ENCODE assay signal across 7 cellular contexts in the genomic region with DNA sequence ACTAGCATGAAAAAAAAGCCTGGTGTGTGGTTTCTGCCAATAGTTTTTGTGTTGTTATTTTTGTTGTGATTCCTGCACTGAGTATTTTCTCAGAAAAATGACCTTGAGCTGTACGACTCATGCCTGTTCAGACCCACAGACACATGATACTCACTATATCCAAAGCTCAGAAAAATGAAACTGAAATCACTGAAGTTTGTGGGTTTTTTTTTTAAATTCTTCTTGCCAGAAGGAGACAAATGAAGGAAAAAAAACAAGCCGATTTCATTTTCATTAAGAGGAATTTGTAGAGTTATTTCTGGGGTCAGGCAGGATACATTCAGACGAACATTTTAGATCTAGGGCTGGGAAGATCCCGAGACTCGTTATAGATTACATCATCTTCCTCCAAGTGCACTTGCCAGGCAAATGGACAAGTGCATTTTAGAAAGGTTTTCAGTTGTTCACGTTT.
DNase-seq lines count a peak whose midpoint lies in the region; ATAC-seq, FAIRE-seq and TF ChIP-seq lines count a peak whose summit lies in the region.

No MANE protein-coding gene starts in this region.

- no peak overlapping the region for H4K5ac ChIP-seq in H1 (ENCODE audit: insufficient read length, low read depth, low read length)

- no peaks in the 10 kb centered on the region for H3K23me2 ChIP-seq in H1 (ENCODE audit: low read depth, low read length)

- TF ChIP-seq EP300 in H1 (IDR thresholded peaks at IDR 0.05; ENCODE audit: borderline replicate concordance in 1 of 2, low read depth in 2 of 2, low read length in 2 of 2), result no peak

- ATAC-seq in GM19023 (IDR thresholded peaks at IDR 0.05; ENCODE audit: unreplicated experiment), result no peak
- ATAC-seq in GM18517 (IDR thresholded peaks at IDR 0.05; ENCODE audit: unreplicated experiment), result no peak

- TF ChIP-seq POLR2A in H1 (IDR thresholded peaks at IDR 0.05; ENCODE audit: control extremely low read depth in 1 of 2, low read depth in 2 of 2, low read length in 2 of 2), result no peak

- H2BK12ac ChIP-seq in H1 (ENCODE audit: low read depth, low read length) (0 out of 2 replicates have a peak overlapping the region, but pooled peaks have one; percentile 5), trophoblast cell (ENCODE audit: low read length) (no peak overlapping the region)

- CTCF ChIA-PET in H1 (lab: Charles Lee; ENCODE audit: partially characterized antibody), result interaction anchor here (1.3 to 6.2 kb wide), 4 partner anchors 14 to 127 kb away, joined by 3 to 98 read pairs (median 15); no protein-coding TSS in a partner anchor

- DNase-seq in GM19239 (ENCODE audit: insufficient read length, low spot score) (no peak), NCI-H460 (ENCODE audit: extremely low read depth, low read depth) (peak; percentile 58), H1 (ENCODE audit: low read depth in 1 of 2, low spot score in 2 of 2) (no peak), trophoblast cell (no peak)

- H4K20me1 ChIP-seq in H1 (replicated peaks in 1 of 2; ENCODE audit: control insufficient read depth in 1 of 2, insufficient read depth in 2 of 2, low read length in 2 of 2), result peaks cover 0 to 2% of the 10 kb centered on the region in 2 experiments

- H3K36me3 ChIP-seq in H1 (ENCODE audit: control insufficient read depth in 2 of 4, insufficient read depth in 4 of 4, low read length in 3 of 4), result no peaks in the 10 kb centered on the region
- H3K36me3 ChIP-seq in skeletal muscle satellite cell (ENCODE audit: insufficient read depth, low read length), result no peaks in the 10 kb centered on the region
- H3K36me3 ChIP-seq in trophoblast cell (ENCODE audit: control insufficient read depth in 1 of 2, insufficient read depth in 2 of 2, low read length in 2 of 2), result no peaks in the 10 kb centered on the region

- H2BK120ac ChIP-seq in H1 (replicated peaks; ENCODE audit: low read depth, low read length) (no peak overlapping the region), trophoblast cell (ENCODE audit: insufficient read depth, low read length, poor library complexity) (no peak overlapping the region)

- H3K27ac ChIP-seq in H1 (ENCODE audit: low read depth, low read length) (no peak overlapping the region), trophoblast cell (ENCODE audit: low read depth, low read length) (no peak overlapping the region)

- no peak overlapping the region for H3K4ac ChIP-seq in H1 (replicated peaks; ENCODE audit: insufficient read length, low read depth, low read length)
- H3K4ac ChIP-seq in trophoblast cell (ENCODE audit: low read depth, low read length), result no peak overlapping the region

- H3K4me3 ChIP-seq in H1 (ENCODE audit: extremely low read depth in 1 of 4, insufficient read depth in 2 of 4, low read depth in 3 of 4, low read length in 4 of 4) (no peak overlapping the region), skeletal muscle satellite cell (ENCODE audit: low read length) (peak overlapping the region; percentile 63), trophoblast cell (ENCODE audit: low read depth, low read length) (no peak overlapping the region)

- H3K9me3 ChIP-seq in H1 (ENCODE audit: insufficient read depth in 2 of 2, low read depth in 1 of 2, low read length in 1 of 2) (peaks cover 0 to 4% of the 10 kb centered on the region in 2 experiments; a peak in 1 of 4 replicates), skeletal muscle satellite cell (replicated peaks; ENCODE audit: low read length) (no peaks in the 10 kb centered on the region), trophoblast cell (ENCODE audit: insufficient read depth, low read depth, low read length) (no peaks in the 10 kb centered on the region)

- H2AFZ ChIP-seq in H1 (ENCODE audit: low read length), result no peak overlapping the region
- no peak overlapping the region for H2AFZ ChIP-seq in trophoblast cell (ENCODE audit: insufficient read depth, low read length, poor library complexity)

- H3K18ac ChIP-seq in H1 (ENCODE audit: extremely low read depth, low read length) (no peak overlapping the region), trophoblast cell (ENCODE audit: low read length) (no peak overlapping the region)

- H2BK5ac ChIP-seq in H1 (ENCODE audit: low read depth, low read length) (no peak overlapping the region), trophoblast cell (ENCODE audit: low read depth, low read length, poor library complexity) (no peak overlapping the region)

- no peak overlapping the region for H2BK20ac ChIP-seq in H1 (ENCODE audit: low read length)

- WGBS in H1 (ENCODE audit: extremely low coverage in 1 of 2, insufficient coverage in 1 of 2, insufficient read length in 1 of 2, insufficient replicate concordance in 2 of 2, low coverage in 1 of 2, low lambda C conversion rate in 2 of 2, missing lambda C conversion rate in 1 of 2), 2 experiments, result 84% methylated on average over 6 of the region's 6 CpGs; no CpG with 5 or more reads in 1 of the 2 experiments
- no CpG with 5 or more reads among the region's 6 CpGs for WGBS in trophoblast cell (ENCODE audit: extremely low coverage, insufficient coverage, insufficient read length)

- FAIRE-seq in GM19239 (lab: Jason Lieb, UNC) (peak; percentile 61), H1 (lab: Jason Lieb, UNC) (no peak)

- no peak for TF ChIP-seq RAD21 in H1 (IDR thresholded peaks at IDR 0.05 in 1 of 2, conservative IDR thresholded peaks at IDR 0.05 in 1 of 2; ENCODE audit: low read depth in 2 of 2, low read length in 2 of 2)

- peaks cover 0 to 2% (median 0%) of the 10 kb centered on the region in 4 experiments; a peak in 2 of 7 replicates for H3K4me1 ChIP-seq in H1 (replicated peaks in 1 of 4; ENCODE audit: control insufficient read depth in 3 of 4, insufficient read depth in 4 of 4, low read length in 3 of 4)
- H3K4me1 ChIP-seq in skeletal muscle satellite cell (ENCODE audit: control insufficient read depth, insufficient read depth, low read length), result peaks cover 67% of the 10 kb centered on the region
- peaks cover 20 to 29% of the 10 kb centered on the region in 2 experiments for H3K4me1 ChIP-seq in trophoblast cell (ENCODE audit: control insufficient read depth in 1 of 2, insufficient read depth in 2 of 2, low read length in 2 of 2)

- H4K12ac ChIP-seq in trophoblast cell (ENCODE audit: low read depth, low read length), result no peak overlapping the region

- H3K56ac ChIP-seq in H1 (replicated peaks; ENCODE audit: insufficient read length, low read depth, low read length), result no peak overlapping the region

- no peak for TF ChIP-seq CTCF in H1 (IDR thresholded peaks at IDR 0.05; ENCODE audit: control extremely low read depth in 1 of 3, insufficient read depth in 1 of 3, low read depth in 1 of 3, low read length in 3 of 3)

- H3K14ac ChIP-seq in H1 (ENCODE audit: insufficient read length), result no peak overlapping the region
- no peak overlapping the region for H3K14ac ChIP-seq in trophoblast cell (ENCODE audit: low read length)

- no peaks in the 10 kb centered on the region for H3K27me3 ChIP-seq in H1 (replicated peaks in 1 of 4; ENCODE audit: control insufficient read depth in 3 of 4, extremely low read depth in 1 of 4, insufficient read depth in 3 of 4, low read length in 3 of 4)
- H3K27me3 ChIP-seq in skeletal muscle satellite cell (ENCODE audit: control insufficient read depth, insufficient read depth, low read length), result no peaks in the 10 kb centered on the region
- H3K27me3 ChIP-seq in trophoblast cell (ENCODE audit: insufficient read depth, low read length), result no peaks in the 10 kb centered on the region

- H3K23ac ChIP-seq in H1 (ENCODE audit: insufficient read length) (no peak overlapping the region), trophoblast cell (ENCODE audit: low read length) (no peak overlapping the region)

- H4K8ac ChIP-seq in H1 (ENCODE audit: extremely low read depth, insufficient read depth, low read length) (no peak overlapping the region), trophoblast cell (ENCODE audit: low read depth, low read length) (no peak overlapping the region)

- H2AK5ac ChIP-seq in H1 (ENCODE audit: low read depth, low read length), result no peak overlapping the region
- no peak overlapping the region for H2AK5ac ChIP-seq in trophoblast cell (ENCODE audit: low read length)

- POLR2A ChIA-PET in H1 (lab: Charles Lee; ENCODE audit: partially characterized antibody), result interaction anchor here (1.2 to 1.4 kb wide), 2 partner anchors 9 to 59 kb away, joined by 3 to 4 read pairs; no protein-coding TSS in a partner anchor

- no peak overlapping the region for H3K4me2 ChIP-seq in H1 (ENCODE audit: insufficient read depth in 1 of 2, low read depth in 2 of 2, low read length in 2 of 2)
- peak overlapping the region; percentile 78 for H3K4me2 ChIP-seq in skeletal muscle satellite cell (ENCODE audit: low read length)
- no peak overlapping the region for H3K4me2 ChIP-seq in trophoblast cell (ENCODE audit: low read length)

- H3K79me1 ChIP-seq in H1 (ENCODE audit: low read depth, low read length) (no peaks in the 10 kb centered on the region; the same call in 1 of the 2 replicates), trophoblast cell (ENCODE audit: low read length) (peaks cover 17% of the 10 kb centered on the region)

- H3K79me2 ChIP-seq in H1 (ENCODE audit: control insufficient read depth in 1 of 2, insufficient read depth in 2 of 2, low read length in 2 of 2) (no peaks in the 10 kb centered on the region; a peak in 1 of 4 replicates), trophoblast cell (ENCODE audit: control insufficient read depth, insufficient read depth, low read length, poor library complexity) (peaks cover 2% of the 10 kb centered on the region)

- no peak overlapping the region for H2BK15ac ChIP-seq in H1 (ENCODE audit: low read length)

- H3K9ac ChIP-seq in H1 (replicated peaks in 1 of 4; ENCODE audit: extremely low read depth in 1 of 4, low read depth in 3 of 4, low read length in 3 of 4), result no peak overlapping the region
- peak overlapping the region; percentile 75 for H3K9ac ChIP-seq in skeletal muscle satellite cell (ENCODE audit: low read depth, low read length)
- no peak overlapping the region for H3K9ac ChIP-seq in trophoblast cell (ENCODE audit: low read length)

- no peak overlapping the region for H4K91ac ChIP-seq in H1 (replicated peaks; ENCODE audit: insufficient read length, low read length)
- H4K91ac ChIP-seq in trophoblast cell (ENCODE audit: low read depth, low read length), result no peak overlapping the region

TF ChIP-seq in H1, 55 proteins besides CTCF, POLR2A, EP300 and RAD21 (continues in another document):
- TF ChIP-seq HDAC6 (IDR thresholded peaks at IDR 0.05; ENCODE audit: low read depth, low read length) (no peak), SIX5 (IDR thresholded peaks at IDR 0.05; ENCODE audit: low read depth, low read length) (no peak), EGR1 (IDR thresholded peaks at IDR 0.05; ENCODE audit: borderline replicate concordance, low read depth, low read length) (no peak), CHD2 (IDR thresholded peaks at IDR 0.05; ENCODE audit: low read length) (no peak), KDM1A (IDR thresholded peaks at IDR 0.05; ENCODE audit: borderline replicate concordance, low read length) (no peak), BRCA1 (IDR thresholded peaks at IDR 0.05; ENCODE audit: low read depth, low read length) (no peak), POLR2AphosphoS5 (IDR thresholded peaks at IDR 0.05; ENCODE audit: low read depth, low read length) (no peak), ASH2L (IDR thresholded peaks at IDR 0.05; ENCODE audit: low read length) (no peak), CEBPB (IDR thresholded peaks at IDR 0.05; ENCODE audit: low read depth, low read length) (no peak), SIN3A (conservative IDR thresholded peaks at IDR 0.05 in 1 of 2, IDR thresholded peaks at IDR 0.05 in 1 of 2; ENCODE audit: low read depth in 1 of 2, low read length in 2 of 2) (no peak)
